Comparison of ENCODE assay signal across 7 cellular contexts in the genomic region with DNA sequence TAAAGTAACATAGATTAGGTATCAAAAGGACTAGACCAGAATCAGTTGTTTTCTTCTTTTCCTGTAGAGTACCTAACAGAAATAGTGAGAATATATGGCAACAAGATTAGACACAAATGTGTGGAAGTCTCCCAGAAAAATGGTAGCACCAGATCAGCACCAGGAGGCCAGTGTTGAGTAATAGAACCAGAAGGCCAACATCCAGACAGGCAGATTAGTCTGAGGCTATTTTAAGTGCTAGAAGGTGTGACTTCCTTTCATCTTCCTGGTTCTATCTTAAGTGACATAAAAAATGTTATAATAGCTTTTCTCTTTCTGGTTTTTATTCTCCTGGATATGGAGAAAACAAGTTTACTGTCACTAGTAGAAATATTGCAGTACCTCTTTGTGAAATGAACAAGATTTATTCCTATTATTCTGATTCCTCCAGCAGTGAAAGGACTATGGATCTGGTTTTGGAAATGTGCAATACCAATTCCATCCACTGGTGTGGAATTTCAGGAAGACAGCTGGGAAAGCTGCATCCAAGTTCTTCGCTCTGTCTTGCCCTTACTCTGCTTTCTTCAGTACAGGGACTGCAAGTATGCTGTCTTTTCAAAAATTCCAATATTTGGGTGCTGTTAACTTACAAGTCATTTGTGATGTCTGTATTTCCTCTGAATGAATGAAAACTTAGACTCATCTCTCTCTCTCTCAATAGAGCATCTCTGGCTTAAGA. TPM values are rescaled to one million over a fixed set of nuclear protein-coding genes. Genes with fewer than 3 reads are reported as not detected.
DNase-seq lines count a peak whose midpoint lies in the region; ATAC-seq lines count a peak whose summit lies in the region.
"Had no signal": no experiment of that assay in that cellular context is flagged by ENCODE, and none has a peak within 500 bp of the region (broad histone marks: within the 10 kb centered on the region; RNA-seq: fewer than 3 reads in every experiment).

No MANE protein-coding gene starts in this region.

- no peak for ATAC-seq in GM18517 (IDR thresholded peaks at IDR 0.05; ENCODE audit: unreplicated experiment)

- in situ Hi-C loops in SK-MEL-5 (cut with HindIII; ENCODE audit: low pct_unique_long_range_greater_than_20kb, low sequenced_read_pairs), result no loop called here

- DNase-seq in Daoy (ENCODE audit: low read depth) (peak; percentile 6), SK-MEL-5 (ENCODE audit: low read depth, low spot score) (peak; percentile 56), left kidney (ENCODE audit: low read depth, low spot score) (peak; percentile 11), COLO668 (lab: John Stamatoyannopoulos, UW; ENCODE audit: unreplicated experiment) (no peak), NCI-H2029 treated with DMSO at 0.1 percent for 48 hours (lab: John Stamatoyannopoulos, UW) (no peak)
- DNase-seq: naive B cell had no signal

RNA-seq across cellular contexts. Expression of a gene that starts 39.1 kb away (rescaled TPM):
- total RNA-seq in Daoy (2014; rRNA removed; shearing (Covaris generic)), result 5.3 and 7.7 TPM in 2 replicates
- total RNA-seq in SK-MEL-5 (2014; rRNA removed; shearing (Covaris generic)), result 5.3 TPM in 2 replicates
- polyA plus RNA-seq in SK-MEL-5 (2015; cell fraction: cytosol; rRNA removed), result 2.7 and 3.6 TPM in 2 replicates
- polyA plus RNA-seq in SK-MEL-5 (2015; cell fraction: nucleus; rRNA removed), result 6.2 and 9.5 TPM in 2 replicates

RNA-seq across cellular contexts. Expression of a gene that starts 39.1 kb away (rescaled TPM):
- total RNA-seq in Daoy (2014; rRNA removed; shearing (Covaris generic)), result 51.8 and 56.9 TPM in 2 replicates
- 31.6 and 33.9 TPM in 2 replicates for total RNA-seq in SK-MEL-5 (2014; rRNA removed; shearing (Covaris generic))
- 12.0 and 19.2 TPM in 2 replicates for polyA plus RNA-seq in SK-MEL-5 (2015; cell fraction: cytosol; rRNA removed)
- polyA plus RNA-seq in SK-MEL-5 (2015; cell fraction: nucleus; rRNA removed), result 43.4 and 53.9 TPM in 2 replicates

RNA-seq across cellular contexts. Expression of a gene that starts 39.8 kb away (rescaled TPM):
- 11.8 and 13.8 TPM in 2 replicates for total RNA-seq in Daoy (2014; rRNA removed; shearing (Covaris generic))
- 16.5 and 19.7 TPM in 2 replicates for total RNA-seq in SK-MEL-5 (2014; rRNA removed; shearing (Covaris generic))
- 5.7 and 8.3 TPM in 2 replicates for polyA plus RNA-seq in SK-MEL-5 (2015; cell fraction: cytosol; rRNA removed)
- 10.8 and 13.8 TPM in 2 replicates for polyA plus RNA-seq in SK-MEL-5 (2015; cell fraction: nucleus; rRNA removed)

RNA-seq across cellular contexts. Expression of a gene that starts 57.9 kb away (rescaled TPM):
- total RNA-seq in Daoy (2014; rRNA removed; shearing (Covaris generic)), result 7.7 and 9.9 TPM in 2 replicates
- 11.1 and 12.0 TPM in 2 replicates for total RNA-seq in SK-MEL-5 (2014; rRNA removed; shearing (Covaris generic))
- 5.2 and 7.2 TPM in 2 replicates for polyA plus RNA-seq in SK-MEL-5 (2015; cell fraction: cytosol; rRNA removed)
- 2.3 and 4.3 TPM in 2 replicates for polyA plus RNA-seq in SK-MEL-5 (2015; cell fraction: nucleus; rRNA removed)

RNA-seq across cellular contexts. Expression of a gene that starts 58.0 kb away (rescaled TPM):
- 43.8 and 44.2 TPM in 2 replicates for total RNA-seq in Daoy (2014; rRNA removed; shearing (Covaris generic))
- total RNA-seq in SK-MEL-5 (2014; rRNA removed; shearing (Covaris generic)), result 31.0 and 31.4 TPM in 2 replicates
- 16.0 and 25.3 TPM in 2 replicates for polyA plus RNA-seq in SK-MEL-5 (2015; cell fraction: cytosol; rRNA removed)
- polyA plus RNA-seq in SK-MEL-5 (2015; cell fraction: nucleus; rRNA removed), result 6.0 and 19.9 TPM in 2 replicates

Comparison
In these comparisons a context has a peak if more than half of its experiments do, and no peak if none do; other contexts are left out.
1. DNase-seq: peak in Daoy (single experiment), SK-MEL-5 (single experiment) and left kidney (single experiment); none in COLO668 (single experiment) and NCI-H2029 treated with DMSO at 0.1 percent for 48 hours (single experiment).